ENCODE assay signal across 1 cellular context in the genomic region with DNA sequence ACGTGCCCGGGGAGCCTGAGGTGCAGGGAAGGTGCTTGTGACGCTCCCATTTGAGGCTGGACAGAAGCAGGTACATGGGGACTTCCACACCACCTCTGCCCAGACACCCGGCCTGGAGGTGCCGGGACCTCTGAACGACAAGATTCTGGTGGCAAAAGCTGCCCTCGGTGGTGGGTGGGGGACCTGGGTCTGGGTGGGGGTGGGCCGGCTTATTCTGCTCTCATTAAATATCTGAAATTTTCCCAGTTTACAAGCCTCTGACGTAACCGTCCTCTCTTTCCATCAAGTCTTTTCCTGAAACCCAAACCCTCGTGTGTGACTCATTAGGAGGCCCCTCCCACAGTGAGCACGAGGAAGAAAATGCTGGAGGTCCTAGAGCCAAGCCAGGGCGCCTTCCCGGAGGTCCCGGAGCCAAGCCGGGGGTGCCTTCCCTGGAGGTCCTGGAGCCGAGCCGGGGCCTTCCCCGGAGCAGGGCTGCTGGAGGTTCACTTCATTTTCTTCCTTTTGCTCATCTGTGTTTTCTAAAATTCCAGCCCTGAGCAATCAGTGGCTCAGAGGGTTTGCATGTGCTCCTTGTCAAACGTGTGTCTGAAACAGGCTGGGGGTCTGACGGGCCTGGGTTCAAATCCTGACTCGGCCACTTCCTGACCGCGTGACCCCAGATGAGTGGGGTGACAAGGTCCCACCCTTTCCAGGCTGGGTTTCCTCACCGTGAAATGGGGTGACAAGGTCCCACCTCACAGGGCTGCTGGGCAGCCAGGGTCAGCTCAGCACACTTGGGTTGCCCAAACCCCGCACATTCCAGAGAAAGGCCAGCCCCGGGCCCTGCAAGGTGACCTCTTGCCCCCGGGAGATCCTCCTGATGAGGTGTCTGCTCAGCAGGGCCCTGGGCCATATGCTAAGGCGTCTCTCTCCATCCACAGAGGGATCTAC.
TF ChIP-seq lines count a peak whose summit lies in the region.

No MANE protein-coding gene starts in this region.

TF ChIP-seq in endothelial cell of umbilical vein, 7 proteins besides CTCF, POLR2A, EP300 and RAD21:
- TF ChIP-seq EZH2 (IDR thresholded peaks at IDR 0.05; ENCODE audit: borderline replicate concordance, low read depth, low read length, severe bottlenecking) (no peak), FOS (IDR thresholded peaks at IDR 0.05; ENCODE audit: borderline replicate concordance, insufficient read depth, low read length) (peak; percentile 69), GATA2 (IDR thresholded peaks at IDR 0.05; ENCODE audit: insufficient read depth, insufficient read length, low read depth, low read length) (no peak), POLR2AphosphoS5 (IDR thresholded peaks at IDR 0.05; ENCODE audit: insufficient read depth, low read depth, low read length) (no peak), JUN (IDR thresholded peaks at IDR 0.05; ENCODE audit: borderline replicate concordance, insufficient read depth, insufficient read length, low read depth) (peak; percentile 74)
- TF ChIP-seq, protein P1, sequence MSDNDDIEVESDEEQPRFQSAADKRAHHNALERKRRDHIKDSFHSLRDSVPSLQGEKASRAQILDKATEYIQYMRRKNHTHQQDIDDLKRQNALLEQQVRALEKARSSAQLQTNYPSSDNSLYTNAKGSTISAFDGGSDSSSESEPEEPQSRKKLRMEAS (IDR thresholded peaks at IDR 0.05; ENCODE audit: insufficient read depth, insufficient read length), result no peak
